Comparison of ENCODE assay signal across 22 cellular contexts in genomic region chr19:30543243-30543945, GRCh38.
"Had no signal": no experiment of that assay in that cellular context is flagged by ENCODE, and none has a peak within 500 bp of the region (broad histone marks: within the 10 kb centered on the region; RNA-seq: fewer than 3 reads in every experiment).

No MANE protein-coding gene starts in this region.

- H3K9me2 ChIP-seq: SK-N-SH had no signal

- H3K4me2 ChIP-seq: SK-N-SH had no signal

- H3K9ac ChIP-seq: SK-N-SH had no signal

- DNase-seq: IMR-90, Karpas-422, KG1, MG63, NCI-H1092, NCI-H1436, NCI-H187, NCI-H2029, NCI-H2081 treated with DMSO at 0.1 percent for 48 hours, NCI-H2171, NCI-H226, NCI-H446, NCI-H510A, NCI-H524 treated with DMSO at 0.1 percent for 48 hours, NCI-H69, NCI-H774, SHP77, SK-N-SH, SW 1271 had no signal

- H3K9me3 ChIP-seq: MG63, SK-N-SH had no signal

- H3K36me3 ChIP-seq: MG63 had no signal

- ATAC-seq: HepG2, Panc1 had no signal

- H3K4me3 ChIP-seq: MG63 had no signal

- FAIRE-seq: HepG2 had no signal

- H3K27ac ChIP-seq: RWPE1 had no signal
